ENCODE assay signal across 8 cellular contexts in the genomic region with DNA sequence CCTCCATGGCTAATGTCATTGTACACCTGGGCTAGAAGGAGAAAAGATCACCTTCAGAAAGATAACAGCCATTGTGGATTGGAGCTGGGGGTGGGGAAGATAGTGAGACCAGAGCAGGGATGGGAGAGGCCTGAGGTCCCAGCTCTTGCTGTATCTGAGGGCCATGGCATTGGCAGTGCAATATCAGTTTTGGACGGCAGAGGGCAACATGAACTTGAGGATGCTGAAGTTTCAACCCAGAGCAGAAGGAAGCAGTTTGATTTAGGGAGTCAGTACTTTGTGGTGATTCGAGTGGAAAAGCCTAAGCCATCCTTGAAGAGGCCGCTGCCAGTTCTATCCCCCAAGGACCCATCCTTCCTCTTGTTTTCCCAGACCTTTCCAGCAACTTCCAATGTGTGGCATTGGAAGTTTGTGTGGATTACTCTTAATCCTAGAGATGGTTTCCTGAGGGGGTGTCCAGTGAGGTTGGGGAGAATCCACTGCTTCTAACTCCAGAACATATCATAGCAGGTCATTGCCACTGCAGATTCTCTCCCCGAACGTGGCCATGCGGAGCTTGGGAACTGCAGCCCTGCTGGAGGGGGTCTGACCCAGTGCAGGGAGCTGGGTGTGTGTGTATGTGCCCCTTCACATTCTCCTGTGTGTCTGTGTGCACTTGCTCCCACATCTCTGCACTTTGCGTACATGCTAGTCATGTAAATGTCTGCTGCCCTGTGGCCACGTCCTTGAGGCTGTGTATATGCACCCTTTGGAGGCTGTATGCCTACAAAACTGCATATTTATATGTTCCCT. TPM values are rescaled to one million over a fixed set of nuclear protein-coding genes. Genes with fewer than 3 reads are reported as not detected.
DNase-seq lines count a peak whose midpoint lies in the region; ATAC-seq, FAIRE-seq and TF ChIP-seq lines count a peak whose summit lies in the region.

No MANE protein-coding gene starts in this region.

- CTCF ChIA-PET in CD8-positive, alpha-beta memory T cell (lab: Charles Lee): interaction anchor here (0.7 to 3.1 kb wide), 13 partner anchors 11 to 260 kb away, joined by 3 to 18 read pairs (median 4); partner anchors contain the start of genes PM20D1 and SLC26A9
- CTCF ChIA-PET in HepG2 (lab: Yijun Ruan, JAX; ENCODE audit: low intra/inter-chr PET ratio, low total read pairs): interaction anchor here (0.7 to 4.5 kb wide), 5 partner anchors 58 to 188 kb away, joined by 3 to 59 read pairs (median 5); no protein-coding TSS in a partner anchor

- no peaks in the 10 kb centered on the region for H3K36me3 Mint-ChIP-seq in CD8-positive, alpha-beta memory T cell

- no TSS peak for BruUV-seq in HepG2 (replicated peaks; lab: Mats Ljungman, UMichigan)

- peak; percentile 90 for FAIRE-seq in HepG2 (lab: Jason Lieb, UNC)

- H3K4me3 Mint-ChIP-seq in CD8-positive, alpha-beta memory T cell: no peak overlapping the region

- H4K20me1 ChIP-seq in HepG2 (ENCODE audit: insufficient read depth, low read length): no peaks in the 10 kb centered on the region

- DNase-seq in CD8-positive, alpha-beta memory T cell: peak; percentile 22 to 69 (median 46)
- DNase-seq in NCI-H460 (ENCODE audit: extremely low read depth, low read depth) (peak; percentile 77), HepG2 (ENCODE audit: low spot score) (peak; percentile 52)
- peak; percentile 44 to 71 for DNase-seq in activated CD4-positive, alpha-beta T cell treated with anti-CD3 and anti-CD28 coated beads for 4 hours
- DNase-seq in stimulated activated CD4-positive, alpha-beta T cell treated with anti-CD3 and anti-CD28 coated beads, Interleukin-4, amount 100 ng/mL, for 4 hours: peak; percentile 52 to 65

- TF ChIP-seq RAD21 in HepG2 (CRISPR knock-in tag; IDR thresholded peaks at IDR 0.05): peak; percentile 82

- no peaks in the 10 kb centered on the region for H3K4me1 Mint-ChIP-seq in CD8-positive, alpha-beta memory T cell

- no peak overlapping the region for H2AFZ ChIP-seq in HepG2 (ENCODE audit: low read length)

- H3K27me3 Mint-ChIP-seq in CD8-positive, alpha-beta memory T cell: peaks cover 5 to 21% of the 10 kb centered on the region in 2 donors

- no peak for TF ChIP-seq EP300 in HepG2 (IDR thresholded peaks at IDR 0.05; ENCODE audit: low read depth in 2 of 2, low read length in 2 of 2)
- TF ChIP-seq EP300 in HepG2 (CRISPR knock-in tag; IDR thresholded peaks at IDR 0.05; ENCODE audit: borderline replicate concordance): no peak

- no peaks in the 10 kb centered on the region for H3K4me1 ChIP-seq in CD8-positive, alpha-beta memory T cell (ENCODE audit: insufficient read depth, low read length)
- 0 out of 2 replicates have a peak, but pooled peaks cover 4% of the 10 kb centered on the region for H3K4me1 ChIP-seq in HepG2 (ENCODE audit: insufficient read depth, low read length)

- no peaks in the 10 kb centered on the region for H3K79me2 ChIP-seq in HepG2 (ENCODE audit: insufficient read depth, low read length)

- H3K27ac ChIP-seq in CD8-positive, alpha-beta memory T cell (ENCODE audit: low read depth, low read length): no peak overlapping the region
- H3K27ac ChIP-seq in cingulate gyrus (ENCODE audit: low read depth, low read length): peak overlapping the region; percentile 50
- no peak overlapping the region for H3K27ac ChIP-seq in HepG2 (ENCODE audit: extremely low read length, insufficient read depth, low read length)

- no peaks in the 10 kb centered on the region for H3K36me3 ChIP-seq in CD8-positive, alpha-beta memory T cell (ENCODE audit: insufficient read depth, low read length)
- no peaks in the 10 kb centered on the region for H3K36me3 ChIP-seq in HepG2 (replicated peaks in 1 of 2; ENCODE audit: control insufficient read depth in 1 of 2, insufficient read depth in 2 of 2, low read length in 2 of 2)

- no peaks in the 10 kb centered on the region for H3K9me3 ChIP-seq in CD8-positive, alpha-beta memory T cell (ENCODE audit: low read length)
- no peaks in the 10 kb centered on the region for H3K9me3 ChIP-seq in HepG2 (ENCODE audit: low read length)

- TF ChIP-seq POLR2A in HepG2 (IDR thresholded peaks at IDR 0.05; ENCODE audit: insufficient read depth in 1 of 2, low read depth in 2 of 2, low read length in 2 of 2): no peak

- H3K9me3 Mint-ChIP-seq in CD8-positive, alpha-beta memory T cell: no peaks in the 10 kb centered on the region

- WGBS in HepG2 (ENCODE audit: low lambda C conversion rate): 6% methylated on average over 3 of the region's 8 CpGs

- no peak overlapping the region for H3K4me2 ChIP-seq in HepG2 (ENCODE audit: low read depth, low read length)

- peak; percentile 91 for TF ChIP-seq CTCF in HepG2 (CRISPR knock-in tag; IDR thresholded peaks at IDR 0.05)

- H3K9ac ChIP-seq in HepG2 (ENCODE audit: insufficient read depth, low read depth, low read length): no peak overlapping the region

- intact Hi-C loops in HepG2 (cut with micrococcal nuclease; ENCODE audit: unreplicated experiment): loop anchor here (1.0 to 10.0 kb wide), 3 partner anchors 58 to 264 kb away; no protein-coding TSS in a partner anchor

- POLR2A ChIA-PET in CD8-positive, alpha-beta memory T cell (lab: Charles Lee): no interaction called here
- POLR2A ChIA-PET in HepG2 (lab: Yijun Ruan, JAX): no interaction called here

- in situ Hi-C loops in HepG2 (cut with HindIII; ENCODE audit: extremely low pct_ligation_motif_present, low pct_unique_long_range_greater_than_20kb): loop anchor here (10.0 kb wide), 1 partner anchor 186 kb away; no protein-coding TSS in a partner anchor

- no peak overlapping the region for H3K27ac Mint-ChIP-seq in CD8-positive, alpha-beta memory T cell

- H3K4me3 ChIP-seq in CD8-positive, alpha-beta memory T cell (ENCODE audit: low read length): no peak overlapping the region
- H3K4me3 ChIP-seq in HepG2 (replicated peaks in 1 of 3; ENCODE audit: insufficient read depth in 1 of 3, low read depth in 2 of 3, low read length in 3 of 3): no peak overlapping the region

- ATAC-seq in HG02571 (IDR thresholded peaks at IDR 0.05; ENCODE audit: unreplicated experiment) (peak; percentile 56), HepG2 (peak; percentile 85), GM21619 (IDR thresholded peaks at IDR 0.05; ENCODE audit: unreplicated experiment) (no peak)

- H3K27me3 ChIP-seq in CD8-positive, alpha-beta memory T cell (ENCODE audit: insufficient read depth, low read length, poor library complexity, severe bottlenecking): no peaks in the 10 kb centered on the region
- H3K27me3 ChIP-seq in HepG2 (ENCODE audit: control insufficient read depth in 1 of 2, insufficient read depth in 2 of 2, low read length in 2 of 2): peaks cover 2 to 3% of the 10 kb centered on the region in 2 experiments; a peak in 2 of 5 replicates

TF ChIP-seq in HepG2, 621 proteins besides CTCF, POLR2A, EP300 and RAD21 (continues in another document):
- TF ChIP-seq YEATS2 (CRISPR knock-in tag; IDR thresholded peaks at IDR 0.05; ENCODE audit: borderline replicate concordance): peak; percentile 33; the same call in 1 of the 2 replicates
- TF ChIP-seq ZNF572 (CRISPR knock-in tag; IDR thresholded peaks at IDR 0.05): peak; percentile 100
- 0 out of 2 replicates have a peak, but pooled peaks have one; percentile 38 for TF ChIP-seq ZNF691 (CRISPR knock-in tag; IDR thresholded peaks at IDR 0.05; ENCODE audit: borderline replicate concordance, low read depth)
- 0 out of 2 replicates have a peak, but pooled peaks have one; percentile 51 for TF ChIP-seq ZNF580 (CRISPR knock-in tag; IDR thresholded peaks at IDR 0.05; ENCODE audit: borderline replicate concordance, low read depth)
- peak; percentile 92 for TF ChIP-seq STAG1 (CRISPR knock-in tag; IDR thresholded peaks at IDR 0.05)
- no peak for TF ChIP-seq MAFF (IDR thresholded peaks at IDR 0.05; ENCODE audit: low read depth, low read length)
- peak; percentile 44; the same call in 1 of the 2 replicates for TF ChIP-seq IRF2 (CRISPR knock-in tag; IDR thresholded peaks at IDR 0.05)
- TF ChIP-seq ZNF160 (CRISPR knock-in tag; IDR thresholded peaks at IDR 0.05): no peak

RNA-seq across cellular contexts. Expression of gene SLC26A9, which starts 24.1 kb away (rescaled TPM):
- not detected for total RNA-seq in CD8-positive, alpha-beta memory T cell
- not detected for polyA plus RNA-seq in CD8-positive, alpha-beta memory T cell
- total RNA-seq in NCI-H460 (2014; rRNA removed; shearing (Covaris generic)): 0.02 and 0.06 TPM in 2 replicates
- 0.32 and 0.63 TPM in 2 replicates for polyA plus RNA-seq in NCI-H460 (2014; cell fraction: nucleus; rRNA removed)
- 0.04 and 0.15 TPM in 2 replicates for total RNA-seq in HepG2 (2016; rRNA removed; fragmentation: Illumina TruSeq; extraction: Trizol)
- total RNA-seq in HepG2 (2016; cell fraction: cytosol; rRNA removed; fragmentation: Illumina TruSeq; extraction: Trizol; ENCODE audit: low read depth): not detected in 2 replicates
- 0.04 TPM in 1 of 2 replicates, not detected in the other for total RNA-seq in HepG2 (2016; cell fraction: insoluble cytoplasmic fraction; rRNA removed; fragmentation: Illumina TruSeq; extraction: Trizol)
- total RNA-seq in HepG2 (2016; cell fraction: membrane; rRNA removed; fragmentation: Illumina TruSeq; extraction: Trizol): 0.06 TPM in 1 of 2 replicates, not detected in the other
- 0.09 TPM in 1 of 2 replicates, not detected in the other for total RNA-seq in HepG2 (2016; cell fraction: nucleus; rRNA removed; fragmentation: Illumina TruSeq; extraction: Trizol)
- polyA plus RNA-seq in HepG2 (2011; rRNA removed): 0.03 and 0.11 TPM in 2 replicates
- polyA plus RNA-seq in HepG2 (2011; cell fraction: cytosol; rRNA removed): 0.03 TPM in 2 replicates
- polyA plus RNA-seq in HepG2 (2011; cell fraction: nucleus; rRNA removed): 0.19 and 0.43 TPM in 2 replicates
- polyA plus RNA-seq in HepG2 (2012): 0.04 TPM in 1 of 2 replicates, not detected in the other
- not detected in 2 replicates for polyA plus RNA-seq in HepG2 (2016; cell fraction: cytosol; fragmentation: Illumina TruSeq; extraction: Trizol; ENCODE audit: low read depth)
- 0.09 TPM in 1 of 2 replicates, not detected in the other for polyA plus RNA-seq in HepG2 (2016; cell fraction: insoluble cytoplasmic fraction; fragmentation: Illumina TruSeq; extraction: Trizol; ENCODE audit: low read depth)
- 0.07 and 0.13 TPM in 2 replicates for polyA plus RNA-seq in HepG2 (2016; cell fraction: membrane; fragmentation: Illumina TruSeq; extraction: Trizol; ENCODE audit: low read depth)
- polyA plus RNA-seq in HepG2 (2016; cell fraction: nucleus; fragmentation: Illumina TruSeq; extraction: Trizol; ENCODE audit: insufficient read depth, low read depth): 0.40 and 0.41 TPM in 2 replicates
- 0.02 and 0.09 TPM in 2 replicates for polyA minus RNA-seq in HepG2 (2011; rRNA and poly(A)+ RNA removed; ENCODE audit: low replicate concordance)
- not detected in 2 replicates for polyA minus RNA-seq in HepG2 (2011; cell fraction: cytosol; rRNA and poly(A)+ RNA removed)
- polyA minus RNA-seq in HepG2 (2011; cell fraction: nucleus; rRNA and poly(A)+ RNA removed): 0.39 TPM in 1 of 2 replicates, not detected in the other
